In the genomic region with DNA sequence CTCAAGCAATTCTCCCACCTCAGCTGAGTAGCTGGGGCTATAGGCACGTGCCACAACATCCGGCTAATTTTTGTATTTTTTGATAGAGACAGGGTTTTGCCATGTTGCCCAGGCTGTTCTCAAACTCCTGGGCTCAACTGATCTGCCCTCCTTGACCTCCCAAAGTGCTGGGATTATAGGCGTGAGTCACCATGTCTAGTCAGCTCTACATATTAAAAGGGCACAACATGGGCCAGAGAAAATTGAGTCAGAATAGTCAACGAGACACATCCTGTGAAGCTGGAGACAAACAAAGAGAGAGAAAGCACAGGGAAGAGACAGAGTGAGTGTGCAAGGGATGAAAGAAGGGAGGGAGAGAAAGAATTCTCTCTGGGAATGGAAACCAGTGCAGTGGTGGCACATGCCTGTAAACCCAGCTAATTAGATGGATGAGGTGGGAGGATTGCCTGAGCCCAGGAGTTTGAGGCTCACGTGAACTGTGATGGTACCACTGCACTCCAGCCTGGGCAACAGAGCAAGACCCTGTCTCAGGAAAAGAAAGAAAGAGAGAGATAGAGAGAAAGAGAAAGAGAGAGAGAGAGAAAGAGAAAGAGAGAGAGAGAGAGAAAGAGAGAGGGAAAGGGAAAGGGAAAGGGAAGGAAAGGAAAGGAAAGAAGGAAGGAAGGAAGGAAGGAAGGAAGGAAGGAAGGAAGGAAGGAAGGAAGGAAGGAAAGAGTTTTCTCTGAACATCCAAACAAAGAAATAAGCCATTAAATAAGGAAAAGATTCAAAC, we compare ENCODE assay signal across 18 cellular contexts.
DNase-seq lines count a peak whose midpoint lies in the region; FAIRE-seq and TF ChIP-seq lines count a peak whose summit lies in the region.
"Had no signal": no experiment of that assay in that cellular context is flagged by ENCODE, and none has a peak within 500 bp of the region (broad histone marks: within the 10 kb centered on the region; RNA-seq: fewer than 3 reads in every experiment).

No MANE protein-coding gene starts in this region.

- TF ChIP-seq CTCF in fibroblast of mammary gland (conservative IDR thresholded peaks at IDR 0.05; ENCODE audit: control insufficient read depth, insufficient read depth, low read depth, low read length), result no peak

- TF ChIP-seq POLR2A in H54 (IDR thresholded peaks at IDR 0.05; ENCODE audit: low read depth, low read length), result no peak

- DNase-seq in A172 (ENCODE audit: low spot score) (peak; percentile 73), H54 (ENCODE audit: insufficient read length, low spot score) (peak; percentile 23), RKO (ENCODE audit: low spot score) (peak; percentile 74), fibroblast of mammary gland (ENCODE audit: low read depth) (peak; percentile 58), hepatic stellate cell (ENCODE audit: low spot score) (no peak), NCI-H345 (lab: John Stamatoyannopoulos, UW) (no peak), ecto neural progenitor cell (ENCODE audit: low spot score) (no peak)
- DNase-seq in activated CD4-positive, CD25-positive, alpha-beta regulatory T cell (lab: John Stamatoyannopoulos, UW), result no peak
- DNase-seq: activated CD8-positive, alpha-beta memory T cell treated with anti-CD3 and anti-CD28 coated beads, Interleukin-2, amount 10 ng/mL, durations not matched to agents 7 days and 5 days; activated naive CD4-positive, alpha-beta T cell treated with Interleukin-2 at 50 U/mL for 16 hours; Calu3; kidney; mucosa of descending colon; MV-4-11; NCI-H2171; ovary; spleen; stomach had no signal

- FAIRE-seq in H54 (lab: Jason Lieb, UNC), result no peak
- FAIRE-seq: kidney had no signal

- H3K4me3 ChIP-seq in fibroblast of mammary gland (ENCODE audit: control insufficient read depth, low read depth, low read length), result no peak overlapping the region
- H3K4me3 ChIP-seq: mucosa of descending colon, ovary, spleen, stomach had no signal

Comparison
In these comparisons a context has a peak if more than half of its experiments do, and no peak if none do; other contexts are left out.
1. DNase-seq: peak in A172 (single experiment), H54 (single experiment), RKO (single experiment) and fibroblast of mammary gland (single experiment); none in hepatic stellate cell (single experiment), NCI-H345 (single experiment), ecto neural progenitor cell (single experiment) and activated CD4-positive, CD25-positive, alpha-beta regulatory T cell (0 of 4).